Comparison of ENCODE assay signal across 8 cellular contexts in genomic region chr3:154040283-154040682, GRCh38.
DNase-seq lines count a peak whose midpoint lies in the region; ATAC-seq, FAIRE-seq and TF ChIP-seq lines count a peak whose summit lies in the region.

No MANE protein-coding gene starts in this region.

- ATAC-seq in GM18508 (IDR thresholded peaks at IDR 0.05; ENCODE audit: insufficient read depth, unreplicated experiment), result peak; percentile 59
- no peak for ATAC-seq in HG03025 (IDR thresholded peaks at IDR 0.05; ENCODE audit: low FRiP score, unreplicated experiment)
- no peak for ATAC-seq in pancreas

- no peaks in the 10 kb centered on the region for H3K4me1 ChIP-seq in pancreas

- H3K4me3 ChIP-seq in cardiac fibroblast (replicated peaks in 1 of 2; ENCODE audit: low read depth in 2 of 2, low read length in 2 of 2) (no peak overlapping the region), pancreas (no peak overlapping the region)

- FAIRE-seq in pancreas (lab: Jason Lieb, UNC), result no peak

- H3K36me3 ChIP-seq in pancreas, result no peaks in the 10 kb centered on the region

- H3K27me3 ChIP-seq in pancreas, result no peaks in the 10 kb centered on the region

- peak; percentile 55 for DNase-seq in HT-29 (ENCODE audit: low spot score)
- peak; percentile 46 to 48 for DNase-seq in cardiac fibroblast (ENCODE audit: low read depth in 2 of 2)
- no peak for DNase-seq in pancreas
- DNase-seq in activated naive CD4-positive, alpha-beta T cell treated with anti-CD3 and anti-CD28 coated beads, Interleukin-2, amount 50 U/mL, for 16 hours, result no peak
- DNase-seq in COLO668 (lab: John Stamatoyannopoulos, UW; ENCODE audit: unreplicated experiment), result no peak

- intact Hi-C loops in pancreas (cut with DNase I), result no loop called here

- H3K9me3 ChIP-seq in pancreas, result no peaks in the 10 kb centered on the region

- H3K27ac ChIP-seq in 22Rv1, result no peak overlapping the region
- no peak overlapping the region for H3K27ac ChIP-seq in pancreas

- TF ChIP-seq CTCF in 22Rv1 (IDR thresholded peaks at IDR 0.05) (peak; percentile 71), cardiac fibroblast (IDR thresholded peaks at IDR 0.05; ENCODE audit: low read depth, low read length) (peak; percentile 27), pancreas (IDR thresholded peaks at IDR 0.05) (peak in 1 of 4 donors; percentile 21)

Comparison
In these comparisons a context has a peak if more than half of its experiments do, and no peak if none do; other contexts are left out.
1. DNase-seq: peak in HT-29 (single experiment) and cardiac fibroblast (2 of 2); none in pancreas (0 of 6), activated naive CD4-positive, alpha-beta T cell treated with anti-CD3 and anti-CD28 coated beads, Interleukin-2, amount 50 U/mL, for 16 hours (single experiment) and COLO668 (single experiment).